ENCODE assay signal across 1 cellular context in the genomic region with DNA sequence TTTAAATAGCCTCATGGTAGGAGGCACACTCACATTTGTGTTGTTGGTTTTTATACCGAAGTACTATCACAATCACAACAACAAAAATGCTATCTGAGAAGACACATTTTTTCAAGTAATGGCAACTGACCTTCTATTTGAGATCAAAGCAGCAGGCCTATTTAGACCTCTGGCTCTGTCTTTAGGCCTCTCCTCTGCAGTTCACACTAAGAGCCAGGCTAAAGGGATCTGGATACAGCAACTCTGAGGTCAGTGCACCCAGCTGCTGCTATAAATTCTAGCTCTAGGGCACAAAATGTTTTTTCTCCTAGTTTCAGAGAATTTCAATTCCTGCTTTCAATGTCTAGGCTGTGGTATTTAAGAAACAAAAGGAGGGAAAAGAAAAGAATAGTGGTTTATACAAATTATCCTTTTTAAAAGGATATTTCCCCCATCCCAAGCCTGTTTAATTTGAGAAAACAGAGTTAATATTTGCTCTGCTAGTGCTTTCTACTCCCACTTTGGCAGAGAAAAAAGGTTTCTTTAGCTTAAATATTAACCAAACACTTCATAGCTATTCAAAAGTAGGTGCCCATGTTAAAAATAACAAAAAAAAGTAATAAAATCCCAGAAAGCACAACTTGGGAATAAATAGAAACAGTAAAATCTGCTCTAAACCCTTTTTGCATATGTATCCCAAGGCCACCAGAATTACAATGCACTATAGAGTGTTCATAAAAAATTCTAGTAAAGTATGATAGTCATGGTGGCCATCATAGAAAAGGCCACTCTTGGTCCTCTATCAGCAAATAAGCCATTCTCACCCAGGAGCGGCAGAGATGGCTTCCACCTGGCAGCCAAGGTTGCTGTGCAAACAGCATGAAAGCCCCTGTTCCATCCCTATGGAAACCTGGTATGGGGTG.
TF ChIP-seq lines count a peak whose summit lies in the region.

No MANE protein-coding gene starts in this region.

TF ChIP-seq in WTC11, 78 proteins besides CTCF, POLR2A, EP300 and RAD21 (continued from another document):
- TF ChIP-seq, protein P1, sequence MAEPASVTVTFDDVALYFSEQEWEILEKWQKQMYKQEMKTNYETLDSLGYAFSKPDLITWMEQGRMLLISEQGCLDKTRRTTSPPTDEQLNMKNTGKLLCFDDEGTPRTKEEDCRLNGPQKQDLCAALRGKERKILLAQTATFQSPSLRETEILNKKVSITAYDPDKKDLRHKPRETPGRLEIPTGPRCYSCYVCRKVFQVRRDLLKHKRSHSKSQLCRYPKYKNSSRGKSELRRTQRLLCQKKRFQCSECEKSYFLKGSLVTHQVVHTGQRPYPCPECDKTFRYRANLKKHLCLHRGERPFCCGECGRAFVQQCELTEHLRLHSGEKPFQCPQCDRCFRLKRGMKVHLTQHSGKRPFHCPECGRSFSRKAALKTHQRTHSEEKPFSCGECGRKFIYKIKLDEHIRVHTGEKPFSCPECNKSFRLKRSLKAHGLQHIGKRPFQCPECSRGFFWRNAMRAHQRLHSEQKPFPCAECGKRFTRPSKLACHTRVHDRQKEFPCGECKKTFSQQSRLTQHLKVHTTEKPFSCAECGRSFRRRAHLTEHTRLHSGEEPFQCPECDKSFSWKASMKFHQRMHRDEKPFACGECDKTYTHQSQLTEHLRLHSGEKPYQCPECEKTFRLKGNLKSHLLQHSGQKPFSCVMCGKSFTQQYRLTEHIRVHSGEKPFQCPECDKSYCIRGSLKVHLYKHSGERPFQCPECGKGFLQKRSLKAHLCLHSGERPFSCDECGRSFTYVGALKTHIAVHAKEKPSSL (CRISPR knock-in tag; conservative IDR thresholded peaks at IDR 0.05), result no peak
- TF ChIP-seq KAT7 (CRISPR knock-in tag; IDR thresholded peaks at IDR 0.05; ENCODE audit: borderline replicate concordance) (no peak), ZNF671 (CRISPR knock-in tag; IDR thresholded peaks at IDR 0.05) (no peak)
- TF ChIP-seq, protein P2, sequence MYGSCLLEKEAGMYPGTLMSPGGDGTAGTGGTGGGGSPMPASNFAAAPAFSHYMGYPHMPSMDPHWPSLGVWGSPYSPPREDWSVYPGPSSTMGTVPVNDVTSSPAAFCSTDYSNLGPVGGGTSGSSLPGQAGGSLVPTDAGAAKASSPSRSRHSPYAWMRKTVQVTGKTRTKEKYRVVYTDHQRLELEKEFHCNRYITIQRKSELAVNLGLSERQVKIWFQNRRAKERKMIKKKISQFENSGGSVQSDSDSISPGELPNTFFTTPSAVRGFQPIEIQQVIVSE (CRISPR knock-in tag; IDR thresholded peaks at IDR 0.05; ENCODE audit: borderline replicate concordance), result no peak
TF ChIP-seq in WTC11: peak in this region for 0.
